ENCODE assay signal across 8 cellular contexts in the genomic region with DNA sequence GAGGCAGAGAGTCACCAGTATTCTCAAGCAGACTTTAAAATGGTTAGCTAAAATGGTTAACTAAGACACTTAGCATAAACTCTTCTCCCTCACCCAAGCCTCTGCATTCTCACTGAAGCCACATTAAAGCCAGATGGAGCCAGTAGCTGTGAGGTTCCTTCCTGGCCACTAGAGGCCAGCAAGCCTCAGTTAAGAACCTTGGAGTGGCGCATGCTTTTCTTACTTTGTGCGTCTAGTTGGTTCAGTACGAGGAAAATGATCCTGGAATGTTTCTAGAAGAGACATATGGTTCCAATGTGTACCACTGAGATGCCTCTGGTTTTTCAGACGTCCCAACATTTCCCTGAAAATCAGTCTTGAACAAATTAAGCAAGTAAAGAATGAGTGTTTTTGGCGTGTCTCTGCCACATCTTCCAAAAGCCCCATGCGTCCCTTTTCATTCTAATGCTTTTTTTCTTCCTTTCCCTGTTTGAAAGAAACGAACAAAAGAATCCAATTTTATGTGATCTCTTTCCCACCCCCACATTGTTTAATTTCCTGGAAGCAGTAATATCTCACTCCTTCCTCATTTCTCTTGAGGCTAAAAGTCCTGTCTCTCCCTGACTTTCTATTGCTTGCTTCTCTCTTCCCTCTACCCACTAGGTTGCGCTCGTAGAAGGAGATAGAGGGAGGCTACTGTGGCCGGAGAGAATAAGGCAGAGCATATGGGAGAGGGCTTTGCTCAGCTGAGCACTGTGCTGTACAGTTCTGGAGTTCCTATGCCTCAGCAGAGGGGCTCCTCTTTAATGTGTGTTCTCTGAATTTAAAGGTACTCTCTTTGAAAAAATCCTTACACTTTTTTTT.
DNase-seq lines count a peak whose midpoint lies in the region; ATAC-seq and TF ChIP-seq lines count a peak whose summit lies in the region.

No MANE protein-coding gene starts in this region.

- POLR2A ChIA-PET in CD8-positive, alpha-beta T cell (lab: Charles Lee), result no interaction called here

- TF ChIP-seq CTCF in CD8-positive, alpha-beta T cell (IDR thresholded peaks at IDR 0.05), result peak; percentile 22
- TF ChIP-seq CTCF in cardiac muscle cell (IDR thresholded peaks at IDR 0.05; ENCODE audit: low read depth, low read length) (peak; percentile 65), psoas muscle (IDR thresholded peaks at IDR 0.05) (peak; percentile 59)

- intact Hi-C loops in CD8-positive, alpha-beta T cell (cut with DNase I, micrococcal nuclease), result no loop called here
- intact Hi-C loops in psoas muscle (cut with DNase I), result no loop called here

- peaks cover 5% of the 10 kb centered on the region for H3K27me3 Mint-ChIP-seq in CD8-positive, alpha-beta T cell (ENCODE audit: low read depth)
- H3K27me3 Mint-ChIP-seq in activated naive CD4-positive, alpha-beta T cell treated with anti-CD3 and anti-CD28 coated beads, Interleukin-2, amount 10 ng/mL, durations not matched to agents 7 days and 5 days, result no peaks in the 10 kb centered on the region

- H3K27me3 ChIP-seq in CD8-positive, alpha-beta T cell (ENCODE audit: insufficient read depth, low read length), result no peaks in the 10 kb centered on the region
- H3K27me3 ChIP-seq in cardiac muscle cell (no peaks in the 10 kb centered on the region), psoas muscle (ENCODE audit: insufficient read depth in 3 of 3, low read length in 2 of 3) (no peaks in the 10 kb centered on the region)

- no peaks in the 10 kb centered on the region for H3K9me3 ChIP-seq in CD8-positive, alpha-beta T cell (ENCODE audit: low read length)
- H3K9me3 ChIP-seq in cardiac muscle cell (ENCODE audit: low read depth), result no peaks in the 10 kb centered on the region
- no peaks in the 10 kb centered on the region for H3K9me3 ChIP-seq in psoas muscle

- DNase-seq in CD8-positive, alpha-beta T cell, result peak in 4 of 7 experiments; percentile 0 to 10 (median 5)
- peak; percentile 36 for DNase-seq in NCI-H526 treated with DMSO at 0.1 percent for 48 hours (lab: John Stamatoyannopoulos, UW)
- peak; percentile 26 for DNase-seq in activated naive CD4-positive, alpha-beta T cell treated with anti-CD3 and anti-CD28 coated beads, Interleukin-2, amount 10 ng/mL, durations not matched to agents 7 days and 5 days
- DNase-seq in cardiac muscle cell (ENCODE audit: low read depth in 1 of 2, low spot score in 1 of 2), result peak; percentile 58 to 75
- DNase-seq in psoas muscle, result no peak
- no peak for DNase-seq in amniotic stem cell (lab: John Stamatoyannopoulos, UW)

- peaks cover 11% of the 10 kb centered on the region for H3K4me1 Mint-ChIP-seq in CD8-positive, alpha-beta T cell (ENCODE audit: low read depth)
- peaks cover 5% of the 10 kb centered on the region for H3K4me1 Mint-ChIP-seq in activated naive CD4-positive, alpha-beta T cell treated with anti-CD3 and anti-CD28 coated beads, Interleukin-2, amount 10 ng/mL, durations not matched to agents 7 days and 5 days

- H3K4me1 ChIP-seq in CD8-positive, alpha-beta T cell (ENCODE audit: insufficient read depth, low read length), result no peaks in the 10 kb centered on the region
- H3K4me1 ChIP-seq in cardiac muscle cell (ENCODE audit: low read depth) (no peaks in the 10 kb centered on the region), psoas muscle (no peaks in the 10 kb centered on the region)

- H3K27ac Mint-ChIP-seq in CD8-positive, alpha-beta T cell, result no peak overlapping the region
- no peak overlapping the region for H3K27ac Mint-ChIP-seq in activated naive CD4-positive, alpha-beta T cell treated with anti-CD3 and anti-CD28 coated beads, Interleukin-2, amount 10 ng/mL, durations not matched to agents 7 days and 5 days

- ATAC-seq in CD8-positive, alpha-beta T cell, result no peak
- ATAC-seq in GM18870 (IDR thresholded peaks at IDR 0.05; ENCODE audit: unreplicated experiment), result peak; percentile 89
- ATAC-seq in HG03045 (IDR thresholded peaks at IDR 0.05; ENCODE audit: unreplicated experiment), result peak; percentile 77
- ATAC-seq in psoas muscle, result peak in 3 of 4 donors; percentile 58 to 84 (median 74)

- H3K27ac ChIP-seq in CD8-positive, alpha-beta T cell (ENCODE audit: low read depth, low read length), result no peak overlapping the region
- H3K27ac ChIP-seq in cardiac muscle cell (no peak overlapping the region), psoas muscle (no peak overlapping the region)

- WGBS in psoas muscle, 3 donors, result 6 to 16% (median 13%) methylated on average over 10 of the region's 10 CpGs

- no peaks in the 10 kb centered on the region for H3K36me3 Mint-ChIP-seq in CD8-positive, alpha-beta T cell
- H3K36me3 Mint-ChIP-seq in activated naive CD4-positive, alpha-beta T cell treated with anti-CD3 and anti-CD28 coated beads, Interleukin-2, amount 10 ng/mL, durations not matched to agents 7 days and 5 days, result no peaks in the 10 kb centered on the region

- H3K9me3 Mint-ChIP-seq in CD8-positive, alpha-beta T cell, result no peaks in the 10 kb centered on the region
- no peaks in the 10 kb centered on the region for H3K9me3 Mint-ChIP-seq in activated naive CD4-positive, alpha-beta T cell treated with anti-CD3 and anti-CD28 coated beads, Interleukin-2, amount 10 ng/mL, durations not matched to agents 7 days and 5 days

- H3K4me3 ChIP-seq in CD8-positive, alpha-beta T cell (ENCODE audit: low read depth, low read length), result peak overlapping the region; percentile 34
- no peak overlapping the region for H3K4me3 ChIP-seq in cardiac muscle cell
- peak overlapping the region; percentile 51 for H3K4me3 ChIP-seq in psoas muscle

- no peaks in the 10 kb centered on the region for H3K36me3 ChIP-seq in CD8-positive, alpha-beta T cell (ENCODE audit: insufficient read depth, low read length)
- H3K36me3 ChIP-seq in cardiac muscle cell (no peaks in the 10 kb centered on the region), psoas muscle (ENCODE audit: insufficient read depth in 1 of 2, low read depth in 1 of 2) (no peaks in the 10 kb centered on the region)

- CTCF ChIA-PET in CD8-positive, alpha-beta T cell (lab: Charles Lee), result interaction anchor here (0.8 to 1.0 kb wide), 2 partner anchors 9 to 16 kb away, joined by 3 read pairs; no protein-coding TSS in a partner anchor
- CTCF ChIA-PET in activated naive CD4-positive, alpha-beta T cell treated with anti-CD3 and anti-CD28 coated beads, Interleukin-2, amount 10 ng/mL, durations not matched to agents 7 days and 5 days (lab: Charles Lee), result interaction anchor here (1.3 kb wide), 1 partner anchor 453 kb away, joined by 5 read pairs; no protein-coding TSS in a partner anchor

- peak overlapping the region; percentile 64 for H3K4me3 Mint-ChIP-seq in CD8-positive, alpha-beta T cell
- H3K4me3 Mint-ChIP-seq in activated naive CD4-positive, alpha-beta T cell treated with anti-CD3 and anti-CD28 coated beads, Interleukin-2, amount 10 ng/mL, durations not matched to agents 7 days and 5 days, result peak overlapping the region; percentile 17

Comparison
In these comparisons a context has a peak if more than half of its experiments do, and no peak if none do; other contexts are left out.
1. DNase-seq: peak in CD8-positive, alpha-beta T cell (4 of 7), NCI-H526 treated with DMSO at 0.1 percent for 48 hours (single experiment), activated naive CD4-positive, alpha-beta T cell treated with anti-CD3 and anti-CD28 coated beads, Interleukin-2, amount 10 ng/mL, durations not matched to agents 7 days and 5 days (single experiment) and cardiac muscle cell (2 of 2); none in psoas muscle (0 of 2) and amniotic stem cell (single experiment).
2. Peak in every context shown above with its lines, with median percentiles within 50 percentile points of each other: CTCF ChIP-seq.